8 cellular contexts compared by ENCODE assay signal in genomic region chr3:139343895-139344856, GRCh38. TPM values are rescaled to one million over a fixed set of nuclear protein-coding genes. Genes with fewer than 3 reads are reported as not detected.
DNase-seq lines count a peak whose midpoint lies in the region; ATAC-seq, FAIRE-seq and TF ChIP-seq lines count a peak whose summit lies in the region.

Gene MRPS22 (plus strand): TSS chr3:139344020. CDS start chr3:139344027, 7 bp downstream.

- FAIRE-seq in GM12891 (lab: Jason Lieb, UNC), result peak; percentile 90

- TF ChIP-seq CTCF in adrenal gland (IDR thresholded peaks at IDR 0.05), result no peak
- no peak for TF ChIP-seq CTCF in upper lobe of right lung (IDR thresholded peaks at IDR 0.05)

- peak; percentile 76 for DNase-seq in GM12891 (ENCODE audit: insufficient read length, low spot score)
- peak; percentile 42 for DNase-seq in NCI-H1436 treated with DMSO at 0.1 percent for 48 hours (lab: John Stamatoyannopoulos, UW)
- peak; percentile 56 to 87 (median 78) for DNase-seq in T-cell
- DNase-seq in adrenal gland, result peak; percentile 78 to 93 (median 87)
- peak; percentile 85 for DNase-seq in left cardiac atrium
- peak; percentile 93 for DNase-seq in posterior vena cava (ENCODE audit: low spot score)
- DNase-seq in upper lobe of right lung, result peak; percentile 88

- intact Hi-C loops in adrenal gland (cut with DNase I) (no loop called here), left cardiac atrium (cut with DNase I) (no loop called here), posterior vena cava (cut with DNase I) (no loop called here), upper lobe of right lung (cut with DNase I) (no loop called here)

- peak within 1 kb of the TSS in 1 of 2 donors; percentile 24 for H3K27ac Mint-ChIP-seq in T-cell

- H3K4me1 Mint-ChIP-seq in T-cell, result peaks cover 8 to 15% (median 12%) of the 10 kb centered on the region in 3 donors

- 0 to 1% (median 1%) methylated on average over 14 to 37 of the region's 37 CpGs for WGBS in adrenal gland, 4 donors

- POLR2A ChIA-PET in T-cell (lab: Charles Lee), result interaction anchor here in 1 of 2 donors (0.6 kb wide), 1 partner anchor 1852 kb away, joined by 3 read pairs; no protein-coding TSS in a partner anchor

- peak; percentile 96 for ATAC-seq in HG02840 (IDR thresholded peaks at IDR 0.05; ENCODE audit: low FRiP score, unreplicated experiment)
- peak; percentile 97 to 100 (median 99) for ATAC-seq in T-cell (replicated peaks in 1 of 4)
- ATAC-seq in left cardiac atrium, result peak; percentile 98 to 99
- ATAC-seq in upper lobe of right lung, result peak; percentile 97

- peaks cover 3 to 5% of the 10 kb centered on the region in 2 donors for H3K27me3 Mint-ChIP-seq in T-cell

- CTCF ChIA-PET in T-cell (lab: Charles Lee), result interaction anchor here (0.5 to 1.2 kb wide), 5 partner anchors 10 to 1156 kb away, joined by 3 to 7 read pairs (median 3); partner anchors contain the start of gene CEP70 (in 1 of the 2)

- H3K36me3 Mint-ChIP-seq in T-cell, result peaks cover 6% of the 10 kb centered on the region

- H3K4me3 Mint-ChIP-seq in T-cell, result peak within 1 kb of the TSS in 1 of 3 donors; percentile 46

- H3K4me3 ChIP-seq in adrenal gland (peak within 1 kb of the TSS; percentile 19 to 73 (median 53)), upper lobe of right lung (peak within 1 kb of the TSS; percentile 92)

- peaks cover 0 to 9% (median 3%) of the 10 kb centered on the region in 3 donors for H3K9me3 Mint-ChIP-seq in T-cell

- H3K36me3 ChIP-seq in adrenal gland (replicated peaks in 1 of 2), result peaks cover 0 to 25% of the 10 kb centered on the region in 2 donors
- peaks cover 30% of the 10 kb centered on the region for H3K36me3 ChIP-seq in upper lobe of right lung

- H3K9me3 ChIP-seq in adrenal gland (replicated peaks in 1 of 3) (no peaks in the 10 kb centered on the region), upper lobe of right lung (no peaks in the 10 kb centered on the region)

- TF ChIP-seq POLR2A in GM12891 (IDR thresholded peaks at IDR 0.05; ENCODE audit: low read depth, low read length), result peak; percentile 83
- TF ChIP-seq POLR2A in adrenal gland (IDR thresholded peaks at IDR 0.05), result peak in 1 of 2 donors; percentile 52

- H3K4me1 ChIP-seq in adrenal gland (replicated peaks in 1 of 2) (peaks cover 17 to 36% of the 10 kb centered on the region in 2 donors), upper lobe of right lung (peaks cover 19% of the 10 kb centered on the region)

- no peaks in the 10 kb centered on the region for H3K27me3 ChIP-seq in adrenal gland
- H3K27me3 ChIP-seq in upper lobe of right lung, result no peaks in the 10 kb centered on the region

- H3K27ac ChIP-seq in adrenal gland (peak within 1 kb of the TSS; percentile 67 to 92 (median 77)), upper lobe of right lung (peak within 1 kb of the TSS; percentile 90)

TF ChIP-seq in GM12891, 5 proteins besides CTCF, POLR2A, EP300 and RAD21:
- peak; percentile 74 for TF ChIP-seq POLR2AphosphoS5 (IDR thresholded peaks at IDR 0.05; ENCODE audit: low read depth, low read length)
- TF ChIP-seq SPI1 (IDR thresholded peaks at IDR 0.05; ENCODE audit: low read depth, low read length), result 0 out of 2 replicates have a peak, but pooled peaks have one; percentile 22
- peak; percentile 17 for TF ChIP-seq PAX5 (IDR thresholded peaks at IDR 0.05; ENCODE audit: insufficient read depth, low read length, severe bottlenecking)
- TF ChIP-seq POU2F2 (IDR thresholded peaks at IDR 0.05; ENCODE audit: low read depth, low read length), result peak; percentile 62
- TF ChIP-seq TAF1 (IDR thresholded peaks at IDR 0.05; ENCODE audit: low read depth, low read length), result peak; percentile 80
TF ChIP-seq in GM12891: peak in this region for 5.

RNA-seq across cellular contexts. Expression of gene MRPS22, which starts in this region (rescaled TPM):
- polyA plus RNA-seq in GM12891 (2012; ENCODE audit: low read depth, missing spikeins), result 44.1 TPM
- total RNA-seq in T-cell, result 10 to 100 TPM; 32.4 to 36.9 (median 33.9) TPM
- total RNA-seq in adrenal gland, result 100 to 1,000 TPM in 3 of 8 donors, 10 to 100 TPM in 5; 80.9 to 129 (median 95.5) TPM
- 100 to 1,000 TPM in 1 of 3 donors, 10 to 100 TPM in 2; 50.7 to 186 (median 72.5) TPM for polyA plus RNA-seq in adrenal gland
- total RNA-seq in left cardiac atrium, result 10 to 100 TPM; 57.2 to 64.3 TPM
- 10 to 100 TPM; 30.3 to 34.6 TPM for total RNA-seq in posterior vena cava
- total RNA-seq in upper lobe of right lung, result 31.1 TPM

Comparison
In these comparisons a context has a peak if more than half of its experiments do, and no peak if none do; other contexts are left out.
1. Peak in every context shown above with its lines: DNase-seq, ATAC-seq, H3K4me3 ChIP-seq and H3K27ac ChIP-seq.
2. DNase-seq: peak in every context shown above with its lines; median percentile 93 in posterior vena cava; 88 in upper lobe of right lung; 87 in adrenal gland; 85 in left cardiac atrium; 78 in T-cell; 76 in GM12891; 42 in NCI-H1436 treated with DMSO at 0.1 percent for 48 hours.